In the genomic region with DNA sequence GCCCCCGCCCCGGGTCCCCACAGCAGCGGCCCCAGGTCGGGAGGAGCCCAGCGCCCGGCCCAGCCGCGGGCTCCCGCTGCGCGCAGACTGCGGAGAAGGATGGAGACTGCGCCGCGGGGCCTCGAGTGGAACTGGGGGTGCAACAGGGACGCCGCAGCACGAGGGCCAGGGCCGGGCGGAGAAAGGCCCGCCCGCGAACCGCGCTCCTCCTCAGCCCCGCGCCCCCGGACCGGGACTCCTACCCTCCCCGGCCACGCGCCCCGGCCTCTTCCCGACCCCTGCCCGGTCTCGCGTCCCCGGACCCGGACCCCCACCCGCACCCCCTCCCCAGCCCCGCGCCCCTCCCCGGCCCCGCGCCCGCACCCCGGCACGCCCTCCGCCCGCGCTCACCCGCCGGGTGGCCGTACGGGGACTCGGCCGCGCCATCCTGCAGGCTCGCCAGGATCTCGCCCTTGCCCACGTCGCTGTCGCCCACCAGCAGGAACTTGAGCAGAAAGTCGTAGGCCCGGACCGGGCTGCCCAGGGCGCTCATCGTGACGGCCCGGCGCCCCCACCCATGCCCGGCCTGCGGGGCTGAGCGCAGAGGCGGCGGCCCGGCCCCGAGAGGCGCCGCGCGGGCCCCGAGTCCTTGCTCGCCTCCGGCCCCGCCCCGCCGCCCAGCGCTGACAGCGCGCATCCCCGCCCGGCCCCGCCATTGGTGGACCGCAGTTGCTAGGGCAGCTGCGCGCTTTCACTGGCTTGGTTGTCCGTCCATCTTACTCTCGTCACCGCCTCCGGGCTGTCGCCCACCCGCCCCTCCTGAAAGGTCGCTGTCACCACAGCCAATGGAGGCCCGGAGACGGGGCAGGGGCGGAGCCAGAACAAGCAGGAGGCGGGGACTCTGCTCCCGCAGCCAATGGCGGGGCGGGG, we compare ENCODE assay signal across 8 cellular contexts. TPM values are rescaled to one million over a fixed set of nuclear protein-coding genes. Genes with fewer than 3 reads are reported as not detected.
DNase-seq lines count a peak whose midpoint lies in the region; ATAC-seq and TF ChIP-seq lines count a peak whose summit lies in the region.

A gene with protein sequence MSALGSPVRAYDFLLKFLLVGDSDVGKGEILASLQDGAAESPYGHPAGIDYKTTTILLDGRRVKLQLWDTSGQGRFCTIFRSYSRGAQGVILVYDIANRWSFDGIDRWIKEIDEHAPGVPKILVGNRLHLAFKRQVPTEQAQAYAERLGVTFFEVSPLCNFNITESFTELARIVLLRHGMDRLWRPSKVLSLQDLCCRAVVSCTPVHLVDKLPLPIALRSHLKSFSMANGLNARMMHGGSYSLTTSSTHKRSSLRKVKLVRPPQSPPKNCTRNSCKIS (minus strand): TSS at position 634 of the 909 bp plus-strand sequence. CDS start 102 bp downstream, at position 532.

- peaks cover 5% of the 10 kb centered on the region for H3K9me3 Mint-ChIP-seq in CD4-positive, alpha-beta T cell
- peaks cover 11% of the 10 kb centered on the region for H3K9me3 Mint-ChIP-seq in activated CD8-positive, alpha-beta T cell treated with anti-CD3 and anti-CD28 coated beads for 36 hours

- no peak within 1 kb of the TSS for H3K27ac ChIP-seq in CD4-positive, alpha-beta T cell (ENCODE audit: low read depth, low read length)
- H3K27ac ChIP-seq in ectodermal cell (ENCODE audit: insufficient read depth, low read depth, low read length, poor library complexity, severe bottlenecking): no peak within 1 kb of the TSS
- H3K27ac ChIP-seq in right lobe of liver: peak within 1 kb of the TSS in 2 of 3 donors; percentile 30 to 59

- DNase-seq in CD4-positive, alpha-beta T cell: peak; percentile 98 to 99 (median 99)
- peak; percentile 93 for DNase-seq in NCI-H748 treated with DMSO at 0.1 percent for 48 hours (lab: John Stamatoyannopoulos, UW)
- DNase-seq in activated CD8-positive, alpha-beta T cell treated with anti-CD3 and anti-CD28 coated beads for 36 hours: peak; percentile 99
- DNase-seq in right lobe of liver: peak; percentile 99 to 100 (median 99)
- DNase-seq in stimulated activated CD4-positive, alpha-beta T cell treated with anti-CD3 and anti-CD28 coated beads, Interleukin-4, amount 100 ng/mL, for 1 hour: peak; percentile 98

- H3K27me3 Mint-ChIP-seq in CD4-positive, alpha-beta T cell: no peaks in the 10 kb centered on the region
- peaks cover 4% of the 10 kb centered on the region for H3K27me3 Mint-ChIP-seq in activated CD8-positive, alpha-beta T cell treated with anti-CD3 and anti-CD28 coated beads for 36 hours

- POLR2A ChIA-PET in CD4-positive, alpha-beta T cell (lab: Charles Lee): no interaction called here
- POLR2A ChIA-PET in activated CD8-positive, alpha-beta T cell treated with anti-CD3 and anti-CD28 coated beads for 36 hours (lab: Charles Lee): interaction anchor here (1.4 to 1.7 kb wide), 2 partner anchors 18 to 29 kb away, joined by 4 read pairs; a partner anchor contains a TSS

- CTCF ChIA-PET in CD4-positive, alpha-beta T cell (lab: Charles Lee): no interaction called here
- CTCF ChIA-PET in activated CD8-positive, alpha-beta T cell treated with anti-CD3 and anti-CD28 coated beads for 36 hours (lab: Charles Lee): interaction anchor here (1.2 to 1.3 kb wide), 2 partner anchors 10 to 29 kb away, joined by 3 read pairs; no protein-coding TSS in a partner anchor

- peaks cover 7% of the 10 kb centered on the region for H3K36me3 Mint-ChIP-seq in CD4-positive, alpha-beta T cell (ENCODE audit: low read depth)
- peaks cover 12% of the 10 kb centered on the region for H3K36me3 Mint-ChIP-seq in activated CD8-positive, alpha-beta T cell treated with anti-CD3 and anti-CD28 coated beads for 36 hours (ENCODE audit: low read depth)

- intact Hi-C loops in CD4-positive, alpha-beta T cell (cut with DNase I, micrococcal nuclease): loop anchor here (1.0 to 5.0 kb wide), 4 partner anchors 18 to 54 kb away; a partner anchor contains a TSS
- intact Hi-C loops in activated CD8-positive, alpha-beta T cell treated with anti-CD3 and anti-CD28 coated beads for 36 hours (cut with micrococcal nuclease): no loop called here
- intact Hi-C loops in right lobe of liver (cut with DNase I): no loop called here

- peak within 1 kb of the TSS; percentile 95 for H3K4me3 Mint-ChIP-seq in CD4-positive, alpha-beta T cell
- H3K4me3 Mint-ChIP-seq in activated CD8-positive, alpha-beta T cell treated with anti-CD3 and anti-CD28 coated beads for 36 hours: peak within 1 kb of the TSS; percentile 71

- H3K9me3 ChIP-seq in CD4-positive, alpha-beta T cell (ENCODE audit: control insufficient read depth, low read length): peaks cover 7% of the 10 kb centered on the region
- no peaks in the 10 kb centered on the region for H3K9me3 ChIP-seq in ectodermal cell (ENCODE audit: control insufficient read depth, low read length)
- H3K9me3 ChIP-seq in right lobe of liver: no peaks in the 10 kb centered on the region

- peaks cover 10% of the 10 kb centered on the region for H3K4me1 Mint-ChIP-seq in CD4-positive, alpha-beta T cell (ENCODE audit: low read depth)
- peaks cover 11% of the 10 kb centered on the region for H3K4me1 Mint-ChIP-seq in activated CD8-positive, alpha-beta T cell treated with anti-CD3 and anti-CD28 coated beads for 36 hours (ENCODE audit: low read depth)

- 1% methylated on average over 110 to 112 of the region's 112 CpGs for WGBS in ectodermal cell, 2 experiments
- no CpG with 5 or more reads among the region's 112 CpGs for WGBS in right lobe of liver (ENCODE audit: insufficient coverage, low coverage, low lambda C conversion rate, missing lambda C conversion rate)

- no peaks in the 10 kb centered on the region for H3K36me3 ChIP-seq in ectodermal cell (ENCODE audit: control insufficient read depth, insufficient read depth, low read length)
- H3K36me3 ChIP-seq in right lobe of liver: no peaks in the 10 kb centered on the region

- ATAC-seq in CD4-positive, alpha-beta T cell (ENCODE audit: poor library complexity): peak; percentile 97
- ATAC-seq in GM19438 (IDR thresholded peaks at IDR 0.05; ENCODE audit: low read depth, unreplicated experiment): peak; percentile 92
- ATAC-seq in HG03565 (IDR thresholded peaks at IDR 0.05; ENCODE audit: unreplicated experiment): peak; percentile 97
- ATAC-seq in activated CD8-positive, alpha-beta T cell treated with anti-CD3 and anti-CD28 coated beads for 36 hours: peak; percentile 99
- peak; percentile 98 to 99 (median 98) for ATAC-seq in right lobe of liver

- no peaks in the 10 kb centered on the region for H3K27me3 ChIP-seq in CD4-positive, alpha-beta T cell (ENCODE audit: control insufficient read depth, insufficient read depth, low read length)
- H3K27me3 ChIP-seq in ectodermal cell (ENCODE audit: control insufficient read depth, insufficient read depth, low read length, poor library complexity, severe bottlenecking) (peaks cover 53% of the 10 kb centered on the region), right lobe of liver (no peaks in the 10 kb centered on the region)

- peak; percentile 57 for TF ChIP-seq POLR2A in right lobe of liver (IDR thresholded peaks at IDR 0.05)

- peak within 1 kb of the TSS; percentile 21 for H3K27ac Mint-ChIP-seq in CD4-positive, alpha-beta T cell
- no peak within 1 kb of the TSS for H3K27ac Mint-ChIP-seq in activated CD8-positive, alpha-beta T cell treated with anti-CD3 and anti-CD28 coated beads for 36 hours

- no peak for TF ChIP-seq CTCF in CD4-positive, alpha-beta T cell (IDR thresholded peaks at IDR 0.05)
- TF ChIP-seq CTCF in activated CD8-positive, alpha-beta T cell treated with anti-CD3 and anti-CD28 coated beads for 36 hours (IDR thresholded peaks at IDR 0.05): no peak
- TF ChIP-seq CTCF in right lobe of liver (IDR thresholded peaks at IDR 0.05): no peak

- H3K4me1 ChIP-seq in ectodermal cell (ENCODE audit: control insufficient read depth, insufficient read depth, low read length): peaks cover 12% of the 10 kb centered on the region
- peaks cover 0 to 5% (median 0%) of the 10 kb centered on the region in 4 donors for H3K4me1 ChIP-seq in right lobe of liver

- H3K4me3 ChIP-seq in ectodermal cell (ENCODE audit: insufficient read depth, low read depth, low read length) (peak within 1 kb of the TSS; percentile 61), right lobe of liver (peak within 1 kb of the TSS; percentile 69 to 80 (median 71))

RNA-seq across cellular contexts. Expression of the gene that starts here (rescaled TPM):
- 1 to 10 TPM; 1.6 to 2.0 TPM for total RNA-seq in CD4-positive, alpha-beta T cell
- 1 to 10 TPM; 1.6 to 3.4 TPM for total RNA-seq in activated CD8-positive, alpha-beta T cell treated with anti-CD3 and anti-CD28 coated beads for 36 hours
- 9.3 TPM for polyA plus RNA-seq in ectodermal cell (2013, experiment 1 of 4)
- polyA plus RNA-seq in ectodermal cell (2013, experiment 2 of 4): 8.5 TPM
- polyA plus RNA-seq in ectodermal cell (2013, experiment 3 of 4): 4.9 TPM
- 10.9 TPM for polyA plus RNA-seq in ectodermal cell (2013, experiment 4 of 4)
- 10 to 100 TPM in 3 of 6 experiments, 1 to 10 TPM in 3; 3.7 to 12.5 (median 9.3) TPM for total RNA-seq in right lobe of liver

Comparison
In these comparisons a context has a peak if more than half of its experiments do, and no peak if none do; other contexts are left out.
1. H3K27ac ChIP-seq: peak in right lobe of liver (2 of 3); none in CD4-positive, alpha-beta T cell (single experiment) and ectodermal cell (single experiment).
2. intact Hi-C loops: an anchor here in CD4-positive, alpha-beta T cell (1.0 to 5.0 kb wide); none called in activated CD8-positive, alpha-beta T cell treated with anti-CD3 and anti-CD28 coated beads for 36 hours and right lobe of liver.
3. Peak in every context shown above with its lines, with median percentiles within 50 percentile points of each other: ATAC-seq and DNase-seq.